Comparison of ENCODE assay signal across 18 cellular contexts in the genomic region with DNA sequence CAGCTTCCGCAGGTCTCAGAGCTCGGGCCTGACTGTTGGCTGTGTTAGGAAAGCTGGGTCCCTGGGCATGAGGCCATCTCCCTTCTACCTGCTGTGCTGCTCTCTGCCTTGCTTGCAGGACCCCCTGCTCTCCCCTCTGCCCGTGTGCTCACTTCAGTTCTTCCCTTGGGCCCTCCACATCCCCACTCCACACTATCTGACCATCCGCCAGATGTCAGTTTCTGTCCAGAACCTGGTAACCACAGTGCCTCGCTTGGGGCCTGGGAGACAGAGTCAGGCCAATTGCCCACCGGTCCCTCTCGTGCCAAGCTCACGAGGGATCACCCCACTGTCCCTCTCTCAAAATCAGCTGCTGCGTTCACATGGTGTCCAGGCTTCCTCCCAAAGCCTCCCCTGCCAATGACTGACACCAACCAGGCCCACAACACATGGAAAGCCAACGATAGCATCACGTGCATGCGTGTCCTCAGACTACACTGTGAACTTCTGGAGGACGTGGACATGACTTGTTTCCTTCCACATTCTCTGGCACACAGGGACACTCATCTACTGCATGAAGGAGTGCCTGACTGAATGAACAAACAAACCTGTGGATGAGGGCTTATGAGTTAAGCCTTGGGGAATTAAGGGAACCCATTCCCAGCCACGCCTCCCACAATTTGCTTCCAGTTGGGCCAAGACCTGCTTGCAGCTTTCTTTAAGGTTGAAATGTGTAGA.
DNase-seq lines count a peak whose midpoint lies in the region; ATAC-seq and TF ChIP-seq lines count a peak whose summit lies in the region.
"Had no signal": no experiment of that assay in that cellular context is flagged by ENCODE, and none has a peak within 500 bp of the region (broad histone marks: within the 10 kb centered on the region; RNA-seq: fewer than 3 reads in every experiment).

No MANE protein-coding gene starts in this region.

- H3K23ac ChIP-seq in neuronal stem cell (ENCODE audit: low read depth, low read length, poor library complexity) (no peak overlapping the region), trophoblast cell (ENCODE audit: low read length) (no peak overlapping the region)

- H3K4me2 ChIP-seq in neuronal stem cell (ENCODE audit: insufficient read depth, low read length, poor library complexity, severe bottlenecking): no peak overlapping the region
- H3K4me2 ChIP-seq in trophoblast cell (ENCODE audit: low read length): no peak overlapping the region
- H3K4me2 ChIP-seq: BLaER1 had no signal

- H3K9ac ChIP-seq in neuronal stem cell (ENCODE audit: low read depth, low read length, poor library complexity): no peak overlapping the region
- H3K9ac ChIP-seq in trophoblast cell (ENCODE audit: low read length): no peak overlapping the region
- H3K9ac ChIP-seq: BLaER1, GM23248 had no signal

- DNase-seq in Right ventricle myocardium superior (no peak), left ventricle myocardium inferior (no peak), heart right ventricle (no peak), neuronal stem cell (ENCODE audit: low spot score) (no peak), upper lobe of left lung (peak in 1 of 2 donors; percentile 53), NCI-H1436 treated with DMSO at 0.1 percent for 48 hours (lab: John Stamatoyannopoulos, UW) (no peak), trophoblast cell (no peak)
- DNase-seq: CD8-positive, alpha-beta T cell; DND-41; GM23248; MV-4-11; NCI-H1417; NCI-H1930; Peyer's patch; SHP77 treated with DMSO at 0.1 percent for 48 hours had no signal

- 70 to 71% methylated on average over 14 of the region's 14 CpGs for WGBS in heart right ventricle, 2 donors
- WGBS in neuronal stem cell (ENCODE audit: extremely low coverage in 2 of 2, insufficient read length in 2 of 2, insufficient replicate concordance in 1 of 2), 2 donors: no CpG with 5 or more reads among the region's 14 CpGs
- WGBS in upper lobe of left lung, 2 donors: 73 to 75% methylated on average over 13 to 14 of the region's 14 CpGs
- WGBS in trophoblast cell (ENCODE audit: extremely low coverage, insufficient coverage, insufficient read length): no CpG with 5 or more reads among the region's 14 CpGs

- H3K9me3 ChIP-seq in left ventricle myocardium inferior (replicated peaks) (no peaks in the 10 kb centered on the region), heart right ventricle (no peaks in the 10 kb centered on the region), neuronal stem cell (replicated peaks in 1 of 2; ENCODE audit: control insufficient read depth in 2 of 2, insufficient read depth in 1 of 2, low read depth in 1 of 2, low read length in 2 of 2) (peaks cover 2 to 4% of the 10 kb centered on the region in 2 donors), upper lobe of left lung (no peaks in the 10 kb centered on the region), trophoblast cell (ENCODE audit: insufficient read depth, low read depth, low read length) (no peaks in the 10 kb centered on the region)
- H3K9me3 ChIP-seq: BLaER1, Peyer's patch had no signal

- no peak overlapping the region for H4K8ac ChIP-seq in neuronal stem cell (ENCODE audit: low read depth, low read length)
- H4K8ac ChIP-seq in trophoblast cell (ENCODE audit: low read depth, low read length): no peak overlapping the region

- H3K4ac ChIP-seq in neuronal stem cell (ENCODE audit: low read length): no peak overlapping the region
- no peak overlapping the region for H3K4ac ChIP-seq in trophoblast cell (ENCODE audit: low read depth, low read length)

- H2BK5ac ChIP-seq in neuronal stem cell (ENCODE audit: low read length) (no peak overlapping the region), trophoblast cell (ENCODE audit: low read depth, low read length, poor library complexity) (no peak overlapping the region)

- no peaks in the 10 kb centered on the region for H3K36me3 ChIP-seq in left ventricle myocardium inferior
- no peaks in the 10 kb centered on the region for H3K36me3 ChIP-seq in heart right ventricle
- H3K36me3 ChIP-seq in neuronal stem cell (replicated peaks in 1 of 2; ENCODE audit: control insufficient read depth in 2 of 2, insufficient read depth in 2 of 2, low read length in 2 of 2): no peaks in the 10 kb centered on the region
- no peaks in the 10 kb centered on the region for H3K36me3 ChIP-seq in upper lobe of left lung
- H3K36me3 ChIP-seq in trophoblast cell (ENCODE audit: control insufficient read depth in 1 of 2, insufficient read depth in 2 of 2, low read length in 2 of 2): no peaks in the 10 kb centered on the region
- H3K36me3 ChIP-seq: BLaER1, Peyer's patch had no signal

- H2BK15ac ChIP-seq in neuronal stem cell (ENCODE audit: low read length): peak overlapping the region; percentile 22

- H2AFZ ChIP-seq in neuronal stem cell (ENCODE audit: low read length) (no peak overlapping the region), trophoblast cell (ENCODE audit: insufficient read depth, low read length, poor library complexity) (no peak overlapping the region)
- H2AFZ ChIP-seq: GM23248 had no signal

- H3K79me1 ChIP-seq in neuronal stem cell (ENCODE audit: low read depth, low read length) (no peaks in the 10 kb centered on the region), trophoblast cell (ENCODE audit: low read length) (no peaks in the 10 kb centered on the region)

- H3K27me3 ChIP-seq in left ventricle myocardium inferior (ENCODE audit: low read depth) (peaks cover 60% of the 10 kb centered on the region), heart right ventricle (peaks cover 0 to 15% (median 0%) of the 10 kb centered on the region in 7 donors), neuronal stem cell (ENCODE audit: control insufficient read depth in 3 of 3, insufficient read depth in 3 of 3, low read depth in 1 of 3, low read length in 3 of 3) (peaks cover 0 to 56% (median 0%) of the 10 kb centered on the region in 3 experiments), upper lobe of left lung (no peaks in the 10 kb centered on the region), trophoblast cell (ENCODE audit: insufficient read depth, low read length) (no peaks in the 10 kb centered on the region)
- H3K27me3 ChIP-seq: BLaER1, Peyer's patch had no signal

- ATAC-seq in Right ventricle myocardium superior (ENCODE audit: poor library complexity) (peak; percentile 43), heart right ventricle (peak in 5 of 8 donors; percentile 37 to 54 (median 52)), upper lobe of left lung (ENCODE audit: low FRiP score in 2 of 2) (peak; percentile 50 to 86), GM21367 (IDR thresholded peaks at IDR 0.05; ENCODE audit: unreplicated experiment) (no peak)
- ATAC-seq: CD8-positive, alpha-beta T cell; K562 had no signal

- H3K79me2 ChIP-seq in trophoblast cell (ENCODE audit: control insufficient read depth, insufficient read depth, low read length, poor library complexity): no peaks in the 10 kb centered on the region

- H3K27ac ChIP-seq in left ventricle myocardium inferior (replicated peaks): no peak overlapping the region
- no peak overlapping the region for H3K27ac ChIP-seq in heart right ventricle
- no peak overlapping the region for H3K27ac ChIP-seq in neuronal stem cell (replicated peaks; ENCODE audit: low read length)
- H3K27ac ChIP-seq in upper lobe of left lung: peak overlapping the region in 1 of 4 donors; percentile 53
- no peak overlapping the region for H3K27ac ChIP-seq in trophoblast cell (ENCODE audit: low read depth, low read length)
- H3K27ac ChIP-seq: BLaER1, GM23248, Peyer's patch had no signal

- TF ChIP-seq EP300 in upper lobe of left lung (IDR thresholded peaks at IDR 0.05): no peak

- no peaks in the 10 kb centered on the region for H3K4me1 ChIP-seq in left ventricle myocardium inferior
- peaks cover 0 to 13% (median 0%) of the 10 kb centered on the region in 9 donors for H3K4me1 ChIP-seq in heart right ventricle
- peaks cover 0 to 3% of the 10 kb centered on the region in 2 donors for H3K4me1 ChIP-seq in neuronal stem cell (ENCODE audit: control insufficient read depth in 2 of 2, insufficient read depth in 1 of 2, low read depth in 1 of 2, low read length in 2 of 2)
- H3K4me1 ChIP-seq in upper lobe of left lung: peaks cover 0 to 8% (median 3%) of the 10 kb centered on the region in 4 donors
- H3K4me1 ChIP-seq in trophoblast cell (ENCODE audit: control insufficient read depth in 1 of 2, insufficient read depth in 2 of 2, low read length in 2 of 2): peaks cover 5 to 9% of the 10 kb centered on the region in 2 experiments
- H3K4me1 ChIP-seq: Peyer's patch had no signal

- intact Hi-C loops in Right ventricle myocardium superior (cut with DNase I) (no loop called here), left ventricle myocardium inferior (cut with micrococcal nuclease) (loop anchor here (5.0 kb wide), 1 partner anchor 521 kb away; no protein-coding TSS in a partner anchor), heart right ventricle (cut with DNase I) (loop anchor here in 1 of 10 donors (10.0 kb wide), 1 partner anchor 324 kb away; no protein-coding TSS in a partner anchor)

- no peak overlapping the region for H2BK120ac ChIP-seq in neuronal stem cell (ENCODE audit: low read depth, low read length)
- H2BK120ac ChIP-seq in trophoblast cell (ENCODE audit: insufficient read depth, low read length, poor library complexity): no peak overlapping the region

- H2AK5ac ChIP-seq in neuronal stem cell (ENCODE audit: low read depth, low read length): no peak overlapping the region
- H2AK5ac ChIP-seq in trophoblast cell (ENCODE audit: low read length): no peak overlapping the region

- H3K14ac ChIP-seq in neuronal stem cell (ENCODE audit: low read length) (peak overlapping the region; percentile 57), trophoblast cell (ENCODE audit: low read length) (no peak overlapping the region)

- H3K4me3 ChIP-seq in left ventricle myocardium inferior (no peak overlapping the region), heart right ventricle (no peak overlapping the region), neuronal stem cell (ENCODE audit: low read length in 2 of 2) (no peak overlapping the region), upper lobe of left lung (no peak overlapping the region), trophoblast cell (ENCODE audit: low read depth, low read length) (no peak overlapping the region)
- H3K4me3 ChIP-seq: BLaER1, GM23248, K562, Peyer's patch had no signal

- no peak for TF ChIP-seq CTCF in left ventricle myocardium inferior (IDR thresholded peaks at IDR 0.05; ENCODE audit: borderline replicate concordance)
- TF ChIP-seq CTCF in heart right ventricle (IDR thresholded peaks at IDR 0.05): no peak
- TF ChIP-seq CTCF in upper lobe of left lung (IDR thresholded peaks at IDR 0.05): no peak

- no peak overlapping the region for H4K12ac ChIP-seq in trophoblast cell (ENCODE audit: low read depth, low read length)

- H2BK12ac ChIP-seq in neuronal stem cell (ENCODE audit: low read length): no peak overlapping the region
- H2BK12ac ChIP-seq in trophoblast cell (ENCODE audit: low read length): no peak overlapping the region

- H4K91ac ChIP-seq in neuronal stem cell (ENCODE audit: low read depth, low read length, poor library complexity) (no peak overlapping the region), trophoblast cell (ENCODE audit: low read depth, low read length) (no peak overlapping the region)

- no peak for TF ChIP-seq POLR2A in upper lobe of left lung (IDR thresholded peaks at IDR 0.05)

- H3K18ac ChIP-seq in neuronal stem cell (ENCODE audit: low read length) (peak overlapping the region; percentile 77), trophoblast cell (ENCODE audit: low read length) (no peak overlapping the region)
